ENCODE assay signal across 13 cellular contexts in genomic region chr2:54936766-54937165, GRCh38.
"Had no signal": no experiment of that assay in that cellular context is flagged by ENCODE, and none has a peak within 500 bp of the region (broad histone marks: within the 10 kb centered on the region; RNA-seq: fewer than 3 reads in every experiment).

No MANE protein-coding gene starts in this region.

- H3K27me3 ChIP-seq: brain microvascular endothelial cell, heart left ventricle, left lung, suprapubic skin, upper lobe of left lung had no signal

- H3K36me3 ChIP-seq: brain microvascular endothelial cell, heart left ventricle, left lung, suprapubic skin, upper lobe of left lung had no signal

- H3K4me1 ChIP-seq: heart left ventricle, left lung, suprapubic skin, upper lobe of left lung had no signal

- DNase-seq: amygdala; brain microvascular endothelial cell; foreskin melanocyte; heart left ventricle; left lung; mesendoderm; occipital lobe; stimulated activated CD4-positive, alpha-beta T cell treated with anti-CD3 and anti-CD28 coated beads, Interleukin-2, amount 100 ng/mL, for 48 hours; stimulated activated naive CD8-positive, alpha-beta T cell treated with anti-CD3 and anti-CD28 coated beads, Interleukin-15, Interleukin-2, amounts not matched to agents 100 U/mL and 50 U/mL, for 24 hours; T-helper 17 cell; upper lobe of left lung had no signal

- ATAC-seq: activated naive CD4-positive, alpha-beta T cell treated with anti-CD3 and anti-CD28 coated beads, Interleukin-2, amount 50 U/mL, for 72 hours; heart left ventricle; left lung; stimulated activated naive CD8-positive, alpha-beta T cell treated with anti-CD3 and anti-CD28 coated beads, Interleukin-15, Interleukin-2, amounts not matched to agents 100 U/mL and 50 U/mL, for 24 hours; T-helper 17 cell had no signal

- H3K27ac ChIP-seq: brain microvascular endothelial cell, heart left ventricle, left lung, suprapubic skin, upper lobe of left lung had no signal

- H3K4me3 ChIP-seq: heart left ventricle, left lung, suprapubic skin, upper lobe of left lung had no signal
